Comparison of ENCODE assay signal across 3 cellular contexts in genomic region chr5:171684169-171684568, GRCh38.
"Had no signal": no experiment of that assay in that cellular context is flagged by ENCODE, and none has a peak within 500 bp of the region (broad histone marks: within the 10 kb centered on the region; RNA-seq: fewer than 3 reads in every experiment).

No MANE protein-coding gene starts in this region.

- H3K4me3 ChIP-seq: GM12878 had no signal

- DNase-seq: GDM1, GF-D8 had no signal
